Comparison of ENCODE assay signal across 14 cellular contexts in the genomic region with DNA sequence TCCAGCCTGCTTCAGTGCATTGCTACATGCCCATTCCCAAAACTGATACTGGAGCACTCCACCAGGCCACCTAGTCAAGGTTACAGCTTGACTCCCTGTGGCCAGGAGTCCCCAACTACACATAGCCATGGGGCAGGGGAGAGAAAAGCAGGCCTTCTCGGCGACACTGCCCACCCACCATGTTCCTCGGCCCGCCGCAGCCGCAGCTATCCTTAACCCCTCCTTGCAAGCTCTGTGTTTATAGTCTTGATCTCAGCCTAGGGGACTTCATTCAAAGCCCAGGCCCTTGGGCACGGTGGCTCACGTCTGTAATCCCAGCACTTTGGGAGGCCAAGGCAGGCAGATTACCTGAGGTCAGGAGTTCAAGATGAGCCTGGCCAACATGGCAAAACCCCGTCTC. TPM values are rescaled to one million over a fixed set of nuclear protein-coding genes. Genes with fewer than 3 reads are reported as not detected.
DNase-seq lines count a peak whose midpoint lies in the region; ATAC-seq and TF ChIP-seq lines count a peak whose summit lies in the region.
"Had no signal": no experiment of that assay in that cellular context is flagged by ENCODE, and none has a peak within 500 bp of the region (broad histone marks: within the 10 kb centered on the region; RNA-seq: fewer than 3 reads in every experiment).

No MANE protein-coding gene starts in this region.

- H2BK120ac ChIP-seq in IMR-90 (ENCODE audit: low read depth, low read length) (peak overlapping the region; percentile 85), neuronal stem cell (ENCODE audit: low read depth, low read length) (no peak overlapping the region)

- H3K79me1 ChIP-seq in IMR-90 (ENCODE audit: low read depth in 1 of 2, low read length in 2 of 2) (peaks cover 0 to 17% of the 10 kb centered on the region in 2 experiments; a peak in 1 of 4 replicates), neuronal stem cell (ENCODE audit: low read depth, low read length) (no peaks in the 10 kb centered on the region)

- no peak for TF ChIP-seq CTCF in IMR-90 (conservative IDR thresholded peaks at IDR 0.05; ENCODE audit: low read depth, low read length)
- no peak for TF ChIP-seq CTCF in tibial artery (IDR thresholded peaks at IDR 0.05)

- no peak overlapping the region for H3K18ac ChIP-seq in IMR-90 (ENCODE audit: low read depth, low read length)
- peak overlapping the region; percentile 59 for H3K18ac ChIP-seq in neuronal stem cell (ENCODE audit: low read length)

- H3K27ac ChIP-seq in IMR-90 (ENCODE audit: insufficient read depth, low read length) = no peak overlapping the region
- H3K27ac ChIP-seq in SJSA1 = peak overlapping the region; percentile 68
- H3K27ac ChIP-seq in neuronal stem cell (replicated peaks; ENCODE audit: low read length) = no peak overlapping the region
- peak overlapping the region; percentile 77 to 81 for H3K27ac ChIP-seq in tibial artery

- in situ Hi-C loops in IMR-90 (cut with MboI; ENCODE audit: low sequenced_read_pairs) = loop anchor here (10.0 kb wide), 1 partner anchor 55 kb away; a partner anchor contains a TSS

- peak overlapping the region; percentile 52 for H2BK5ac ChIP-seq in IMR-90 (ENCODE audit: low read depth, low read length, poor library complexity, severe bottlenecking)
- H2BK5ac ChIP-seq in neuronal stem cell (ENCODE audit: low read length) = no peak overlapping the region

- H3K4me3 ChIP-seq in IMR-90 (ENCODE audit: insufficient read depth, low read depth, low read length) = no peak overlapping the region
- no peak overlapping the region for H3K4me3 ChIP-seq in SJSA1
- no peak overlapping the region for H3K4me3 ChIP-seq in neuronal stem cell (ENCODE audit: low read length in 2 of 2)
- no peak overlapping the region for H3K4me3 ChIP-seq in tibial artery

- peak overlapping the region; percentile 93 for H2AK5ac ChIP-seq in IMR-90 (ENCODE audit: low read depth, low read length)
- no peak overlapping the region for H2AK5ac ChIP-seq in neuronal stem cell (ENCODE audit: low read depth, low read length)

- H3K9me3 ChIP-seq in IMR-90 (ENCODE audit: control insufficient read depth, insufficient read depth, low read length) (no peaks in the 10 kb centered on the region), SJSA1 (replicated peaks) (no peaks in the 10 kb centered on the region), neuronal stem cell (replicated peaks in 1 of 2; ENCODE audit: control insufficient read depth in 2 of 2, insufficient read depth in 1 of 2, low read depth in 1 of 2, low read length in 2 of 2) (no peaks in the 10 kb centered on the region), tibial artery (no peaks in the 10 kb centered on the region)

- no peaks in the 10 kb centered on the region for H4K20me1 ChIP-seq in IMR-90 (ENCODE audit: insufficient read depth, low read length)

- no peak for ATAC-seq in IMR-90 (ENCODE audit: low read depth)
- ATAC-seq in HG03521 (IDR thresholded peaks at IDR 0.05; ENCODE audit: unreplicated experiment) = no peak
- ATAC-seq in GM18868 (IDR thresholded peaks at IDR 0.05; ENCODE audit: unreplicated experiment) = no peak
- ATAC-seq: CD8-positive, alpha-beta T cell had no signal

- peak overlapping the region; percentile 17 for H2AK9ac ChIP-seq in IMR-90 (replicated peaks; ENCODE audit: low read depth, low read length, poor library complexity)

- peaks cover 24% of the 10 kb centered on the region for H3K4me1 ChIP-seq in IMR-90 (ENCODE audit: control insufficient read depth, insufficient read depth, low read length)
- peaks cover 63% of the 10 kb centered on the region for H3K4me1 ChIP-seq in SJSA1 (replicated peaks)
- H3K4me1 ChIP-seq in neuronal stem cell (ENCODE audit: control insufficient read depth in 2 of 2, insufficient read depth in 1 of 2, low read depth in 1 of 2, low read length in 2 of 2) = peaks cover 4 to 9% of the 10 kb centered on the region in 2 donors
- H3K4me1 ChIP-seq in tibial artery = peaks cover 0 to 90% (median 46%) of the 10 kb centered on the region in 4 donors

- dilution Hi-C loops in IMR-90 (cut with HindIII; ENCODE audit: low sequenced_read_pairs, unreplicated experiment) = no loop called here

- H2AFZ ChIP-seq in IMR-90 (replicated peaks; ENCODE audit: low read length, poor library complexity) (peak overlapping the region; percentile 72), neuronal stem cell (ENCODE audit: low read length) (no peak overlapping the region)

- WGBS in IMR-90 (ENCODE audit: extremely low coverage in 2 of 2, insufficient read length in 1 of 2), 2 experiments = 80% methylated on average over 7 of the region's 9 CpGs; no CpG with 5 or more reads in 1 of the 2 experiments
- no CpG with 5 or more reads among the region's 9 CpGs for WGBS in neuronal stem cell (ENCODE audit: extremely low coverage in 2 of 2, insufficient read length in 2 of 2, insufficient replicate concordance in 1 of 2), 2 donors

- no peaks in the 10 kb centered on the region for H3K36me3 ChIP-seq in IMR-90 (ENCODE audit: control insufficient read depth, insufficient read depth, low read length)
- no peaks in the 10 kb centered on the region for H3K36me3 ChIP-seq in SJSA1
- no peaks in the 10 kb centered on the region for H3K36me3 ChIP-seq in neuronal stem cell (replicated peaks in 1 of 2; ENCODE audit: control insufficient read depth in 2 of 2, insufficient read depth in 2 of 2, low read length in 2 of 2)
- no peaks in the 10 kb centered on the region for H3K36me3 ChIP-seq in tibial artery

- H3K14ac ChIP-seq in IMR-90 (replicated peaks; ENCODE audit: low read depth, low read length) (no peak overlapping the region; the same call in 1 of the 2 replicates), neuronal stem cell (ENCODE audit: low read length) (no peak overlapping the region)

- CTCF ChIA-PET in IMR-90 (lab: Yijun Ruan, JAX) = interaction anchor here (1.2 to 1.5 kb wide), 2 partner anchors 74 to 168 kb away, joined by 3 read pairs; no protein-coding TSS in a partner anchor

- peak overlapping the region; percentile 65 for H2BK12ac ChIP-seq in neuronal stem cell (ENCODE audit: low read length)

- H4K91ac ChIP-seq in IMR-90 (ENCODE audit: insufficient read depth, low read depth, low read length) = peak overlapping the region; percentile 82
- H4K91ac ChIP-seq in neuronal stem cell (ENCODE audit: low read depth, low read length, poor library complexity) = no peak overlapping the region

- no peak overlapping the region for H4K5ac ChIP-seq in IMR-90 (ENCODE audit: low read depth, low read length)

- no TSS peak for BruUV-seq in IMR-90 (replicated peaks; lab: Mats Ljungman, UMichigan)

- H4K8ac ChIP-seq in IMR-90 (ENCODE audit: low read depth in 2 of 2, low read length in 2 of 2) (peak overlapping the region in 1 of 2 experiments; percentile 22; a peak in 1 of 4 replicates), neuronal stem cell (ENCODE audit: low read depth, low read length) (no peak overlapping the region)

- no peak for TF ChIP-seq RAD21 in IMR-90 (IDR thresholded peaks at IDR 0.05; ENCODE audit: low read length)

- H3K4ac ChIP-seq in IMR-90 (ENCODE audit: low read depth, low read length) (peak overlapping the region; percentile 92), neuronal stem cell (ENCODE audit: low read length) (no peak overlapping the region)

- H3K56ac ChIP-seq in IMR-90 (ENCODE audit: extremely low read depth, insufficient read depth, low read length) = no peak overlapping the region

- H2BK15ac ChIP-seq in IMR-90 (ENCODE audit: low read depth, low read length) (peak overlapping the region; percentile 94), neuronal stem cell (ENCODE audit: low read length) (no peak overlapping the region)

- H3K9me1 ChIP-seq in IMR-90 (ENCODE audit: insufficient read depth, low read length) = peaks cover 36% of the 10 kb centered on the region

- DNase-seq in IMR-90 = no peak
- DNase-seq in SJSA1 (ENCODE audit: low read depth in 1 of 2, low spot score in 2 of 2) = no peak
- DNase-seq in neuronal stem cell (ENCODE audit: low spot score) = no peak
- no peak for DNase-seq in tibial artery
- DNase-seq in NCI-H187 treated with DMSO at 0.1 percent for 48 hours (lab: John Stamatoyannopoulos, UW) = no peak
- DNase-seq: CD8-positive, alpha-beta T cell; COR-L47; DMS153; DMS79 treated with DMSO at 0.1 percent for 48 hours; EL; HCEC 1CT had no signal

- H3K23ac ChIP-seq in IMR-90 (ENCODE audit: low read depth, low read length) (0 out of 2 replicates have a peak overlapping the region, but pooled peaks have one; percentile 38), neuronal stem cell (ENCODE audit: low read depth, low read length, poor library complexity) (no peak overlapping the region)

- TF ChIP-seq POLR2A in IMR-90 (IDR thresholded peaks at IDR 0.05; ENCODE audit: low read depth, low read length) = no peak

- no peak overlapping the region for H3K4me2 ChIP-seq in IMR-90 (ENCODE audit: low read depth, low read length)
- H3K4me2 ChIP-seq in neuronal stem cell (ENCODE audit: insufficient read depth, low read length, poor library complexity, severe bottlenecking) = no peak overlapping the region

- H3K9ac ChIP-seq in IMR-90 (ENCODE audit: low read depth, low read length) = no peak overlapping the region
- no peak overlapping the region for H3K9ac ChIP-seq in neuronal stem cell (ENCODE audit: low read depth, low read length, poor library complexity)

- peak overlapping the region; percentile 66 for H2BK20ac ChIP-seq in IMR-90 (ENCODE audit: low read depth, low read length)

- intact Hi-C loops in IMR-90 (cut with micrococcal nuclease) = loop anchor here (5.0 kb wide), 1 partner anchor 32 kb away; no protein-coding TSS in a partner anchor
- intact Hi-C loops in tibial artery (cut with DNase I; ENCODE audit: low total_unique reads) = loop anchor here (5.0 kb wide), 1 partner anchor 58 kb away; a partner anchor contains a TSS

- H3K27me3 ChIP-seq in IMR-90 (ENCODE audit: control insufficient read depth, insufficient read depth, low read length) (no peaks in the 10 kb centered on the region), SJSA1 (replicated peaks) (no peaks in the 10 kb centered on the region), neuronal stem cell (ENCODE audit: control insufficient read depth in 3 of 3, insufficient read depth in 3 of 3, low read depth in 1 of 3, low read length in 3 of 3) (no peaks in the 10 kb centered on the region), tibial artery (no peaks in the 10 kb centered on the region)

- POLR2A ChIA-PET in IMR-90 (lab: Charles Lee; ENCODE audit: unreplicated experiment) = interaction anchor here (0.5 kb wide), 1 partner anchor 180 kb away, joined by 5 read pairs; no protein-coding TSS in a partner anchor

RNA-seq across cellular contexts. Expression of a gene that starts 39.2 kb away (rescaled TPM):
- 3.9 and 4.1 TPM in 2 replicates for total RNA-seq in IMR-90 (2012; rRNA removed)
- polyA plus RNA-seq in IMR-90 (2012; rRNA removed) = 7.4 and 8.0 TPM in 2 replicates
- 6.4 and 11.4 TPM in 2 replicates for polyA plus RNA-seq in IMR-90 (2012; cell fraction: cytosol; rRNA removed)
- polyA plus RNA-seq in IMR-90 (2012; cell fraction: nucleus; rRNA removed; ENCODE audit: low replicate concordance) = 3.2 and 5.5 TPM in 2 replicates
- total RNA-seq in SJSA1 (2014; rRNA removed; shearing (Covaris generic)) = 0.25 and 0.58 TPM in 2 replicates
- polyA plus RNA-seq in neuronal stem cell (2013, experiment 1 of 2) = 2.6 TPM
- polyA plus RNA-seq in neuronal stem cell (2013, experiment 2 of 2) = 2.1 TPM
- total RNA-seq: HT-29 had no signal

RNA-seq across cellular contexts. Expression of a gene that starts 58.5 kb away (rescaled TPM):
- 66.4 and 72.2 TPM in 2 replicates for total RNA-seq in IMR-90 (2012; rRNA removed)
- 56.7 and 63.3 TPM in 2 replicates for polyA plus RNA-seq in IMR-90 (2012; rRNA removed)
- 42.0 and 49.1 TPM in 2 replicates for polyA plus RNA-seq in IMR-90 (2012; cell fraction: cytosol; rRNA removed)
- 40.5 and 49.4 TPM in 2 replicates for polyA plus RNA-seq in IMR-90 (2012; cell fraction: nucleus; rRNA removed; ENCODE audit: low replicate concordance)
- 72.5 and 96.4 TPM in 2 replicates for total RNA-seq in SJSA1 (2014; rRNA removed; shearing (Covaris generic))
- 4.4 TPM for polyA plus RNA-seq in neuronal stem cell (2013, experiment 1 of 2)
- 4.7 TPM for polyA plus RNA-seq in neuronal stem cell (2013, experiment 2 of 2)

Comparison
In these comparisons a context has a peak if more than half of its experiments do, and no peak if none do; other contexts are left out.
1. H3K27ac ChIP-seq: peak in SJSA1 (single experiment) and tibial artery (2 of 2); none in IMR-90 (single experiment) and neuronal stem cell (single experiment).